In genomic region chr1:165476776-165477175, GRCh38 we compare ENCODE assay signal across 22 cellular contexts. TPM values are rescaled to one million over a fixed set of nuclear protein-coding genes. Genes with fewer than 3 reads are reported as not detected.
DNase-seq lines count a peak whose midpoint lies in the region; ATAC-seq, FAIRE-seq and TF ChIP-seq lines count a peak whose summit lies in the region.
"Had no signal": no experiment of that assay in that cellular context is flagged by ENCODE, and none has a peak within 500 bp of the region (broad histone marks: within the 10 kb centered on the region; RNA-seq: fewer than 3 reads in every experiment).

No MANE protein-coding gene starts in this region.

- no peak overlapping the region for H3K27ac ChIP-seq in kidney (ENCODE audit: low read depth in 2 of 2, low read length in 2 of 2)
- H3K27ac ChIP-seq: HL-60, KMS-11 had no signal

- H3K4me3 Mint-ChIP-seq in stimulated activated effector memory CD8-positive, alpha-beta T cell treated with anti-CD3 and anti-CD28 coated beads, Interleukin-12 subunit alpha, Interleukin-12 subunit beta, amount 100 ng/mL, for 72 hours: no peak overlapping the region
- H3K4me3 Mint-ChIP-seq: IgD-negative memory B cell; T-helper 1 cell treated with Interleukin-12 subunit alpha and Interleukin-12 subunit beta and Interleukin-4 antibody, amounts not matched to agents 30 μg/mL and 1 μg/mL, for 36 hours had no signal

- H3K4me3 ChIP-seq in kidney (ENCODE audit: low read length in 2 of 2): no peak overlapping the region

- no peaks in the 10 kb centered on the region for H3K9me3 ChIP-seq in kidney (ENCODE audit: control insufficient read depth in 1 of 2, low read length in 2 of 2)

- TF ChIP-seq CTCF in kidney (IDR thresholded peaks at IDR 0.05; ENCODE audit: borderline replicate concordance, extremely low read depth, insufficient read depth): no peak

- peak; percentile 81 for DNase-seq in DMS 273 treated with DMSO at 0.1 percent for 48 hours (lab: John Stamatoyannopoulos, UW)
- DNase-seq in NCI-H2171 treated with DMSO at 0.1 percent for 48 hours (lab: John Stamatoyannopoulos, UW): peak; percentile 99
- peak; percentile 27 for DNase-seq in RPMI7951 (ENCODE audit: low read depth)
- DNase-seq in stimulated activated effector memory CD8-positive, alpha-beta T cell treated with anti-CD3 and anti-CD28 coated beads, Interleukin-12 subunit alpha, Interleukin-12 subunit beta, amount 100 ng/mL, for 72 hours (ENCODE audit: low spot score in 2 of 2): no peak
- no peak for DNase-seq in kidney
- DNase-seq in NCI-H1436 treated with DMSO at 0.1 percent for 48 hours (lab: John Stamatoyannopoulos, UW): no peak
- DNase-seq: DMS53, MM.1S, NCI-H187, NCI-H2107, NCI-H446 treated with DMSO at 0.1 percent for 48 hours, PC-3, Right ventricle myocardium superior had no signal

- H3K36me3 Mint-ChIP-seq in stimulated activated effector memory CD8-positive, alpha-beta T cell treated with anti-CD3 and anti-CD28 coated beads, Interleukin-12 subunit alpha, Interleukin-12 subunit beta, amount 100 ng/mL, for 72 hours: no peaks in the 10 kb centered on the region

- intact Hi-C loops in kidney (cut with DNase I): no loop called here

- H3K9ac ChIP-seq in kidney (ENCODE audit: low read length in 2 of 2): no peak overlapping the region
- H3K9ac ChIP-seq: KMS-11 had no signal

- H3K27ac Mint-ChIP-seq in stimulated activated effector memory CD8-positive, alpha-beta T cell treated with anti-CD3 and anti-CD28 coated beads, Interleukin-12 subunit alpha, Interleukin-12 subunit beta, amount 100 ng/mL, for 72 hours: no peak overlapping the region
- H3K27ac Mint-ChIP-seq: IgD-negative memory B cell; T-helper 1 cell treated with Interleukin-12 subunit alpha and Interleukin-12 subunit beta and Interleukin-4 antibody, amounts not matched to agents 30 μg/mL and 1 μg/mL, for 36 hours had no signal

- ATAC-seq in stimulated activated effector memory CD8-positive, alpha-beta T cell treated with anti-CD3 and anti-CD28 coated beads, Interleukin-12 subunit alpha, Interleukin-12 subunit beta, amount 100 ng/mL, for 72 hours: peak; percentile 27
- no peak for ATAC-seq in GM18498 (IDR thresholded peaks at IDR 0.05; ENCODE audit: unreplicated experiment)
- ATAC-seq: PC-3 had no signal

- no peak for FAIRE-seq in kidney (lab: Jason Lieb, UNC)
- FAIRE-seq: H54 had no signal

- no peaks in the 10 kb centered on the region for H3K36me3 ChIP-seq in kidney (ENCODE audit: control insufficient read depth in 1 of 2, insufficient read depth in 2 of 2, low read length in 2 of 2)

- H3K4me1 Mint-ChIP-seq in stimulated activated effector memory CD8-positive, alpha-beta T cell treated with anti-CD3 and anti-CD28 coated beads, Interleukin-12 subunit alpha, Interleukin-12 subunit beta, amount 100 ng/mL, for 72 hours: peaks cover 4% of the 10 kb centered on the region

- no peaks in the 10 kb centered on the region for H3K4me1 ChIP-seq in kidney (ENCODE audit: control insufficient read depth in 1 of 2, insufficient read depth in 1 of 2, low read depth in 1 of 2, low read length in 2 of 2)

- no peaks in the 10 kb centered on the region for H3K9me3 Mint-ChIP-seq in stimulated activated effector memory CD8-positive, alpha-beta T cell treated with anti-CD3 and anti-CD28 coated beads, Interleukin-12 subunit alpha, Interleukin-12 subunit beta, amount 100 ng/mL, for 72 hours
- H3K9me3 Mint-ChIP-seq: T-helper 1 cell treated with Interleukin-12 subunit alpha and Interleukin-12 subunit beta and Interleukin-4 antibody, amounts not matched to agents 30 μg/mL and 1 μg/mL, for 36 hours had no signal

RNA-seq across cellular contexts. Expression of gene RXRG, which starts 31.9 kb away (rescaled TPM):
- 0.39 and 0.96 TPM in 2 replicates for total RNA-seq in RPMI7951 (2014; rRNA removed; shearing (Covaris generic))
- total RNA-seq in kidney: 0.44 TPM
- 0.39 TPM for polyA plus RNA-seq in kidney (ENCODE audit: insufficient read depth, low read depth, low replicate concordance)
- total RNA-seq: A172, G401, PC-3 had no signal
- polyA plus RNA-seq: BJ, IgD-negative memory B cell had no signal

Comparison
In these comparisons a context has a peak if more than half of its experiments do, and no peak if none do; other contexts are left out.
1. DNase-seq: peak in DMS 273 treated with DMSO at 0.1 percent for 48 hours (single experiment), NCI-H2171 treated with DMSO at 0.1 percent for 48 hours (single experiment) and RPMI7951 (single experiment); none in stimulated activated effector memory CD8-positive, alpha-beta T cell treated with anti-CD3 and anti-CD28 coated beads, Interleukin-12 subunit alpha, Interleukin-12 subunit beta, amount 100 ng/mL, for 72 hours (0 of 2), kidney (single experiment) and NCI-H1436 treated with DMSO at 0.1 percent for 48 hours (single experiment).